10 cellular contexts compared by ENCODE assay signal in genomic region chr14:22505751-22506710, GRCh38.
DNase-seq lines count a peak whose midpoint lies in the region; TF ChIP-seq lines count a peak whose summit lies in the region.
"Had no signal": no experiment of that assay in that cellular context is flagged by ENCODE, and none has a peak within 500 bp of the region (broad histone marks: within the 10 kb centered on the region; RNA-seq: fewer than 3 reads in every experiment).

No MANE protein-coding gene starts in this region.

- peaks cover 94% of the 10 kb centered on the region for H3K79me2 ChIP-seq in Loucy (ENCODE audit: insufficient read depth, low read length)
- no peaks in the 10 kb centered on the region for H3K79me2 ChIP-seq in osteoblast (ENCODE audit: insufficient read depth, low read length)

- no peak overlapping the region for H2AFZ ChIP-seq in Loucy (ENCODE audit: low read length)
- H2AFZ ChIP-seq in osteoblast (ENCODE audit: low read length), result no peak overlapping the region

- TF ChIP-seq CTCF in GM12865 (IDR thresholded peaks at IDR 0.05; ENCODE audit: insufficient read depth, low read depth, low read length, missing control alignments) (no peak), Loucy (conservative IDR thresholded peaks at IDR 0.05; ENCODE audit: low read length) (no peak), osteoblast (IDR thresholded peaks at IDR 0.05; ENCODE audit: extremely low read depth, low read depth, low read length) (no peak)

- H3K27ac ChIP-seq in BLaER1 (peak overlapping the region; percentile 33; the same call in 1 of the 2 replicates), osteoblast (ENCODE audit: low read depth, low read length) (no peak overlapping the region)
- H3K27ac ChIP-seq in effector memory CD4-positive, alpha-beta T cell (ENCODE audit: insufficient read depth, low read length, poor library complexity, severe bottlenecking), result peak overlapping the region; percentile 83
- H3K27ac ChIP-seq: cardiac muscle cell had no signal

- peak; percentile 87 for DNase-seq in GM12865 (ENCODE audit: low read depth)
- DNase-seq in effector memory CD4-positive, alpha-beta T cell, result peak in 1 of 3 donors; percentile 36
- no peak for DNase-seq in NCI-H1930 (lab: John Stamatoyannopoulos, UW)
- DNase-seq in NCI-H2196 treated with DMSO at 0.1 percent for 48 hours (lab: John Stamatoyannopoulos, UW; ENCODE audit: unreplicated experiment), result no peak
- DNase-seq in HEK293T (ENCODE audit: extremely low spot score), result no peak
- no peak for DNase-seq in osteoblast (ENCODE audit: insufficient read length, low spot score, missing footprints)
- DNase-seq: heart right ventricle had no signal

- H3K27me3 ChIP-seq in BLaER1 (no peaks in the 10 kb centered on the region), Loucy (ENCODE audit: insufficient read depth, low read length, poor library complexity, severe bottlenecking) (no peaks in the 10 kb centered on the region), osteoblast (ENCODE audit: insufficient read depth, low read length) (peaks cover 7% of the 10 kb centered on the region)
- no peaks in the 10 kb centered on the region for H3K27me3 ChIP-seq in effector memory CD4-positive, alpha-beta T cell (replicated peaks; ENCODE audit: control insufficient read depth, insufficient read depth, low read length, poor library complexity, severe bottlenecking)
- H3K27me3 ChIP-seq: heart right ventricle had no signal

- H4K20me1 ChIP-seq in BLaER1 (peaks cover 100% of the 10 kb centered on the region), Loucy (ENCODE audit: insufficient read depth, low read length, poor library complexity, severe bottlenecking) (peaks cover 36% of the 10 kb centered on the region), osteoblast (ENCODE audit: insufficient read depth, low read length) (no peaks in the 10 kb centered on the region)

- H3K9me3 ChIP-seq in BLaER1 (no peaks in the 10 kb centered on the region), Loucy (ENCODE audit: insufficient read depth, low read depth, low read length) (no peaks in the 10 kb centered on the region), osteoblast (ENCODE audit: low read depth, low read length) (no peaks in the 10 kb centered on the region)
- H3K9me3 ChIP-seq in effector memory CD4-positive, alpha-beta T cell (ENCODE audit: control insufficient read depth, low read length), result no peaks in the 10 kb centered on the region
- H3K9me3 ChIP-seq: heart right ventricle had no signal

- no peaks in the 10 kb centered on the region for H3K9me2 ChIP-seq in Loucy (replicated peaks; ENCODE audit: low read depth, low read length)

- H3K4me2 ChIP-seq in BLaER1 (peak overlapping the region; percentile 56), Loucy (ENCODE audit: low read depth, low read length, poor library complexity, severe bottlenecking) (no peak overlapping the region), osteoblast (ENCODE audit: insufficient read depth, low read length) (no peak overlapping the region)

- H3K4me3 ChIP-seq in BLaER1 (no peak overlapping the region), GM12865 (ENCODE audit: low read depth, low read length) (peak overlapping the region; percentile 72), Loucy (ENCODE audit: low read length, poor library complexity, severe bottlenecking) (no peak overlapping the region), osteoblast (ENCODE audit: insufficient read depth, low read length) (no peak overlapping the region)
- peak overlapping the region; percentile 35 for H3K4me3 ChIP-seq in effector memory CD4-positive, alpha-beta T cell (ENCODE audit: insufficient read depth, low read depth, low read length, poor library complexity, severe bottlenecking)
- H3K4me3 ChIP-seq: cardiac muscle cell had no signal

- peak overlapping the region; percentile 16; the same call in 1 of the 2 replicates for H3K9ac ChIP-seq in BLaER1
- peak overlapping the region; percentile 17 for H3K9ac ChIP-seq in Loucy (ENCODE audit: low read depth, low read length, poor library complexity, severe bottlenecking)

- CTCF ChIA-PET in HEK293T (lab: Yijun Ruan, JAX), result no interaction called here

- H3K4me1 ChIP-seq in BLaER1 (peaks cover 95% of the 10 kb centered on the region), Loucy (ENCODE audit: insufficient read depth, low read length, poor library complexity, severe bottlenecking) (peaks cover 31% of the 10 kb centered on the region), osteoblast (ENCODE audit: insufficient read depth, low read length) (peaks cover 10% of the 10 kb centered on the region)
- H3K4me1 ChIP-seq in effector memory CD4-positive, alpha-beta T cell (ENCODE audit: control insufficient read depth, insufficient read depth, low read length, poor library complexity, severe bottlenecking), result peaks cover 30% of the 10 kb centered on the region

- POLR2A ChIA-PET in HEK293T (lab: Yijun Ruan, JAX), result interaction anchor here (1.2 kb wide), 1 partner anchor 425 kb away, joined by 3 read pairs; no protein-coding TSS in a partner anchor

- H3F3A ChIP-seq in Loucy (ENCODE audit: low read depth), result no peaks in the 10 kb centered on the region

- H3K36me3 ChIP-seq in BLaER1 (peaks cover 100% of the 10 kb centered on the region), Loucy (ENCODE audit: insufficient read depth, low read length) (peaks cover 69% of the 10 kb centered on the region; the same call in 1 of the 2 replicates), osteoblast (ENCODE audit: insufficient read depth, low read length) (no peaks in the 10 kb centered on the region)
- H3K36me3 ChIP-seq in effector memory CD4-positive, alpha-beta T cell (ENCODE audit: control insufficient read depth, insufficient read depth, low read length), result peaks cover 8% of the 10 kb centered on the region
- H3K36me3 ChIP-seq: cardiac muscle cell, heart right ventricle had no signal

TF ChIP-seq in HEK293T, 16 proteins besides CTCF, POLR2A, EP300 and RAD21:
- TF ChIP-seq SP1 (IDR thresholded peaks at IDR 0.05) (no peak), NFRKB (IDR thresholded peaks at IDR 0.05) (no peak), ZNF384 (IDR thresholded peaks at IDR 0.05) (no peak)

Comparison
In these comparisons a context has a peak if more than half of its experiments do, and no peak if none do; other contexts are left out.
1. H3K4me3 ChIP-seq: peak in GM12865 (single experiment) and effector memory CD4-positive, alpha-beta T cell (single experiment); none in BLaER1 (single experiment), Loucy (single experiment) and osteoblast (single experiment).